16 cellular contexts compared by ENCODE assay signal in the genomic region with DNA sequence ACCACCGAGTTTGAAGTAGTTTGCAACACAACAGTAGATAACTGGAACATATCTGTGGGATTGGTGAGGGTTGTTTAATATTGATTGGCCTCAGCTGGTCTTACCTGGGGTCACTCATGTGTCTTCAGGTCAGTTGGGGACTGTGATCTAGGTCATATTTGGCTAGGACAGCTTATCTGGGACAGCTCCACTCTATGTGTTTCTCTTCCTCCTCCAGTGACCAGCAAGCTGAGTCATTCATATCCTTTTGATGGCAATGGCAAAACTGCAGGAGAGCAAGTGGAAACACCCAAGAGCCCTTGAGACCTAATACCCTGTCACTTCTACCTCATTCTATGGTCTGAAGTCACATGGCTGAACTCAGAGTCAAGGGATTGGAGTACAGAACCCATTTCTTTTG. TPM values are rescaled to one million over a fixed set of nuclear protein-coding genes. Genes with fewer than 3 reads are reported as not detected.
DNase-seq lines count a peak whose midpoint lies in the region; ATAC-seq lines count a peak whose summit lies in the region.
"Not testable (repeated sequence)": the region's sequence is repeated elsewhere in the genome, so short reads cannot be mapped to it uniquely, and the experiment has no call there.
"Had no signal": no experiment of that assay in that cellular context is flagged by ENCODE, and none has a peak within 500 bp of the region (broad histone marks: within the 10 kb centered on the region; RNA-seq: fewer than 3 reads in every experiment).

No MANE protein-coding gene starts in this region.

- intact Hi-C loops in Right ventricle myocardium inferior (cut with DNase I), result not testable (repeated sequence)

- not testable (repeated sequence) for DNase-seq in Right ventricle myocardium inferior (ENCODE audit: missing footprints)

- ATAC-seq in GM18511 (IDR thresholded peaks at IDR 0.05; ENCODE audit: unreplicated experiment) (peak; percentile 55), GM19043 (IDR thresholded peaks at IDR 0.05; ENCODE audit: low read depth, unreplicated experiment) (peak; percentile 32), GM21528 (IDR thresholded peaks at IDR 0.05; ENCODE audit: low FRiP score, unreplicated experiment) (peak; percentile 39), HG02759 (IDR thresholded peaks at IDR 0.05; ENCODE audit: unreplicated experiment) (peak; percentile 54), HG03066 (IDR thresholded peaks at IDR 0.05; ENCODE audit: low read depth, unreplicated experiment) (peak; percentile 38), HG03457 (IDR thresholded peaks at IDR 0.05; ENCODE audit: unreplicated experiment) (peak; percentile 44), Right ventricle myocardium inferior (peak; percentile 47)

RNA-seq across cellular contexts. Expression of a gene that starts 5.8 kb away (rescaled TPM):
- total RNA-seq in Right ventricle myocardium inferior, result not detected
- total RNA-seq: activated naive CD8-positive, alpha-beta T cell treated with anti-CD3 and anti-CD28 coated beads, Interleukin-2, amount 10 ng/mL, durations not matched to agents 7 days and 5 days; astrocyte; esophagus squamous epithelium; hepatocyte; HFFc6; left colon; mesenteric fat pad; prostate gland; T-helper 17 cell had no signal
